1 cellular context compared by ENCODE assay signal in genomic region chr12:23887055-23887835, GRCh38.
TF ChIP-seq lines count a peak whose summit lies in the region.

No MANE protein-coding gene starts in this region.

TF ChIP-seq in GM23338, 12 proteins besides CTCF, POLR2A, EP300 and RAD21 (continued from another document):
- TF ChIP-seq ETS1 (IDR thresholded peaks at IDR 0.05) (no peak), EZH2phosphoT487 (IDR thresholded peaks at IDR 0.05; ENCODE audit: unreplicated experiment) (no peak), ZNF462 (CRISPR knock-in tag; IDR thresholded peaks at IDR 0.05) (no peak)
